Comparison of ENCODE assay signal across 20 cellular contexts in genomic region chr15:37035349-37035748, GRCh38.
DNase-seq lines count a peak whose midpoint lies in the region; ATAC-seq and TF ChIP-seq lines count a peak whose summit lies in the region.
"Had no signal": no experiment of that assay in that cellular context is flagged by ENCODE, and none has a peak within 500 bp of the region (broad histone marks: within the 10 kb centered on the region; RNA-seq: fewer than 3 reads in every experiment).

No MANE protein-coding gene starts in this region.

- peak overlapping the region in 1 of 2 experiments; percentile 34 for H3K18ac ChIP-seq in mesenchymal stem cell (ENCODE audit: low read depth in 1 of 2, low read length in 2 of 2)

- intact Hi-C loops in transverse colon (cut with DNase I; ENCODE audit: low total_unique reads): no loop called here

- TF ChIP-seq CTCF in AG10803 (conservative IDR thresholded peaks at IDR 0.05; ENCODE audit: low read length): no peak
- TF ChIP-seq CTCF in HFFc6 (IDR thresholded peaks at IDR 0.05): no peak
- no peak for TF ChIP-seq CTCF in WERI-Rb-1 (IDR thresholded peaks at IDR 0.05; ENCODE audit: low read depth, low read length)
- TF ChIP-seq CTCF in transverse colon (IDR thresholded peaks at IDR 0.05): no peak

- H3K36me3 Mint-ChIP-seq in HFFc6 (ENCODE audit: low read depth) (peaks cover 43% of the 10 kb centered on the region), T-helper 17 cell (ENCODE audit: low read depth) (no peaks in the 10 kb centered on the region)
- H3K36me3 Mint-ChIP-seq: CD8-positive, alpha-beta T cell; natural killer cell treated with Interleukin-12 subunit alpha and Interleukin-12 subunit beta and Interleukin-15 and Interleukin-18, amount 100 ng/mL, for 72 hours had no signal

- H4K8ac ChIP-seq in mesenchymal stem cell (ENCODE audit: low read length): no peak overlapping the region

- H2AFZ ChIP-seq in mesenchymal stem cell (ENCODE audit: low read depth, low read length): no peak overlapping the region

- H3K27ac Mint-ChIP-seq in HFFc6 (peak overlapping the region; percentile 30; the same call in 1 of the 2 replicates), T-helper 17 cell (no peak overlapping the region)
- H3K27ac Mint-ChIP-seq: activated T-helper 17 cell treated with anti-CD3 and anti-CD28 coated beads, Interleukin-2, amount 50 U/mL, for 72 hours; CD8-positive, alpha-beta T cell; natural killer cell treated with Interleukin-12 subunit alpha and Interleukin-12 subunit beta and Interleukin-15 and Interleukin-18, amount 100 ng/mL, for 72 hours had no signal

- peak overlapping the region in 1 of 2 experiments; percentile 15 for H3K14ac ChIP-seq in mesenchymal stem cell (ENCODE audit: low read length in 2 of 2)

- ATAC-seq in GM18873 (IDR thresholded peaks at IDR 0.05; ENCODE audit: low FRiP score, unreplicated experiment) (no peak), T-helper 17 cell (no peak)
- ATAC-seq: activated T-helper 17 cell treated with anti-CD3 and anti-CD28 coated beads, Interleukin-2, amount 50 U/mL, for 72 hours; CD8-positive, alpha-beta T cell; gastrocnemius medialis; natural killer cell treated with Interleukin-12 subunit alpha and Interleukin-12 subunit beta and Interleukin-15 and Interleukin-18, amount 100 ng/mL, for 72 hours had no signal

- no peak overlapping the region for H2BK15ac ChIP-seq in mesenchymal stem cell (ENCODE audit: low read depth, poor library complexity, severe bottlenecking)

- H4K91ac ChIP-seq in mesenchymal stem cell (ENCODE audit: low read length): no peak overlapping the region

- 56% methylated on average over 4 of the region's 4 CpGs for WGBS in mesenchymal stem cell
- WGBS in transverse colon (ENCODE audit: low coverage in 1 of 2), 2 donors: 60 to 77% methylated on average over 3 to 4 of the region's 4 CpGs

- H3K27ac ChIP-seq in WERI-Rb-1: peak overlapping the region; percentile 59
- H3K27ac ChIP-seq in mesenchymal stem cell (ENCODE audit: low read length, poor library complexity, severe bottlenecking): no peak overlapping the region
- no peak overlapping the region for H3K27ac ChIP-seq in transverse colon
- H3K27ac ChIP-seq: gastrocnemius medialis, Peyer's patch, vagina, VCaP had no signal

- H3K9me3 Mint-ChIP-seq in HFFc6: no peaks in the 10 kb centered on the region
- H3K9me3 Mint-ChIP-seq: activated T-helper 17 cell treated with anti-CD3 and anti-CD28 coated beads, Interleukin-2, amount 50 U/mL, for 72 hours; CD8-positive, alpha-beta T cell; natural killer cell treated with Interleukin-12 subunit alpha and Interleukin-12 subunit beta and Interleukin-15 and Interleukin-18, amount 100 ng/mL, for 72 hours had no signal

- H3K4me3 Mint-ChIP-seq in HFFc6: no peak overlapping the region
- no peak overlapping the region for H3K4me3 Mint-ChIP-seq in T-helper 17 cell
- H3K4me3 Mint-ChIP-seq: activated T-helper 17 cell treated with anti-CD3 and anti-CD28 coated beads, Interleukin-2, amount 50 U/mL, for 72 hours; CD8-positive, alpha-beta T cell; natural killer cell treated with Interleukin-12 subunit alpha and Interleukin-12 subunit beta and Interleukin-15 and Interleukin-18, amount 100 ng/mL, for 72 hours had no signal

- no peak overlapping the region for H3K4me2 ChIP-seq in mesenchymal stem cell (ENCODE audit: low read length, poor library complexity, severe bottlenecking)

- H3K23ac ChIP-seq in mesenchymal stem cell (ENCODE audit: low read length in 2 of 2): peak overlapping the region in 1 of 2 experiments; percentile 32

- DNase-seq in AG10803 (ENCODE audit: low read depth) (peak; percentile 49), HFFc6 (peak; percentile 55), WERI-Rb-1 (peak; percentile 83), mesenchymal stem cell (peak; percentile 51), transverse colon (no peak), SW 1271 (lab: John Stamatoyannopoulos, UW) (no peak), T-helper 17 cell (no peak)
- DNase-seq: amniotic stem cell; CD8-positive, alpha-beta T cell; gastrocnemius medialis; MG63; NCI-H1930; Peyer's patch; retina had no signal

- no peaks in the 10 kb centered on the region for H3K9me3 ChIP-seq in WERI-Rb-1 (ENCODE audit: severe bottlenecking)
- H3K9me3 ChIP-seq in mesenchymal stem cell (ENCODE audit: control insufficient read depth, low read length): no peaks in the 10 kb centered on the region
- no peaks in the 10 kb centered on the region for H3K9me3 ChIP-seq in transverse colon
- no peaks in the 10 kb centered on the region for H3K9me3 ChIP-seq in T-helper 17 cell (ENCODE audit: control insufficient read depth, low read length, poor library complexity, severe bottlenecking)
- H3K9me3 ChIP-seq: gastrocnemius medialis, MG63, Peyer's patch, vagina had no signal

- no peak for TF ChIP-seq POLR2A in transverse colon (IDR thresholded peaks at IDR 0.05)

- H3K79me1 ChIP-seq in mesenchymal stem cell (replicated peaks; ENCODE audit: low read length, poor library complexity, severe bottlenecking): peaks cover 15% of the 10 kb centered on the region

- H3K9ac ChIP-seq in mesenchymal stem cell (ENCODE audit: low read length): no peak overlapping the region

- peak overlapping the region in 1 of 2 experiments; percentile 42 for H2BK12ac ChIP-seq in mesenchymal stem cell (ENCODE audit: low read length in 2 of 2)

- H2AK5ac ChIP-seq in mesenchymal stem cell (ENCODE audit: low read length, severe bottlenecking): no peak overlapping the region

- H3K4me1 Mint-ChIP-seq in HFFc6 (ENCODE audit: low read depth): peaks cover 55% of the 10 kb centered on the region
- no peaks in the 10 kb centered on the region for H3K4me1 Mint-ChIP-seq in T-helper 17 cell
- H3K4me1 Mint-ChIP-seq: activated T-helper 17 cell treated with anti-CD3 and anti-CD28 coated beads, Interleukin-2, amount 50 U/mL, for 72 hours had no signal

- no peak overlapping the region for H2BK5ac ChIP-seq in mesenchymal stem cell (ENCODE audit: low read depth, low read length, poor library complexity, severe bottlenecking)

- peaks cover 77% of the 10 kb centered on the region for H3K36me3 ChIP-seq in WERI-Rb-1
- peaks cover 7 to 59% of the 10 kb centered on the region in 2 experiments for H3K36me3 ChIP-seq in mesenchymal stem cell (ENCODE audit: control insufficient read depth in 1 of 2, insufficient read depth in 2 of 2, low read depth in 1 of 2, low read length in 2 of 2)
- no peaks in the 10 kb centered on the region for H3K36me3 ChIP-seq in transverse colon
- H3K36me3 ChIP-seq: gastrocnemius medialis, MG63, Peyer's patch, vagina had no signal

- H3K4me3 ChIP-seq in AG10803 (ENCODE audit: low read length) (no peak overlapping the region), WERI-Rb-1 (ENCODE audit: low read depth, low read length) (no peak overlapping the region), mesenchymal stem cell (ENCODE audit: insufficient read depth in 1 of 2, low read depth in 1 of 2, low read length in 2 of 2) (no peak overlapping the region), transverse colon (no peak overlapping the region)
- H3K4me3 ChIP-seq: gastrocnemius medialis, lung, MG63, Peyer's patch, vagina had no signal

- H2BK120ac ChIP-seq in mesenchymal stem cell (ENCODE audit: low read depth, low read length): no peak overlapping the region

- no peaks in the 10 kb centered on the region for H3K27me3 ChIP-seq in WERI-Rb-1 (ENCODE audit: insufficient read depth, low read depth, severe bottlenecking)
- H3K27me3 ChIP-seq in mesenchymal stem cell (ENCODE audit: control insufficient read depth in 1 of 2, insufficient read depth in 1 of 2, low read length in 2 of 2): no peaks in the 10 kb centered on the region
- H3K27me3 ChIP-seq in transverse colon: no peaks in the 10 kb centered on the region
- H3K27me3 ChIP-seq: gastrocnemius medialis, MG63, Peyer's patch, vagina had no signal

- in situ Hi-C loops in transverse colon (cut with MboI; ENCODE audit: low pct_ligation_motif_present in 1 of 4, low pct_unique_long_range_greater_than_20kb in 1 of 4, low sequenced_read_pairs in 3 of 4): no loop called here

- no peak overlapping the region for H3K4ac ChIP-seq in mesenchymal stem cell (ENCODE audit: low read depth in 1 of 2, low read length in 2 of 2)

- H3K4me1 ChIP-seq in mesenchymal stem cell (ENCODE audit: control insufficient read depth, insufficient read depth, low read depth, low read length): peaks cover 3% of the 10 kb centered on the region
- peaks cover 0 to 3% (median under 1%) of the 10 kb centered on the region in 4 donors for H3K4me1 ChIP-seq in transverse colon
- H3K4me1 ChIP-seq: gastrocnemius medialis, Peyer's patch had no signal

- no peaks in the 10 kb centered on the region for H3K27me3 Mint-ChIP-seq in HFFc6 (ENCODE audit: insufficient read depth)
- peaks cover 11% of the 10 kb centered on the region for H3K27me3 Mint-ChIP-seq in T-helper 17 cell
- H3K27me3 Mint-ChIP-seq: activated T-helper 17 cell treated with anti-CD3 and anti-CD28 coated beads, Interleukin-2, amount 50 U/mL, for 72 hours; natural killer cell treated with Interleukin-12 subunit alpha and Interleukin-12 subunit beta and Interleukin-15 and Interleukin-18, amount 100 ng/mL, for 72 hours had no signal

- no peak for TF ChIP-seq EP300 in transverse colon (IDR thresholded peaks at IDR 0.05; ENCODE audit: low read depth)

Comparison
In these comparisons a context has a peak if more than half of its experiments do, and no peak if none do; other contexts are left out.
1. DNase-seq: peak in AG10803 (single experiment), HFFc6 (single experiment), WERI-Rb-1 (single experiment) and mesenchymal stem cell (single experiment); none in transverse colon (single experiment), SW 1271 (0 of 2) and T-helper 17 cell (0 of 3).